ENCODE assay signal across 8 cellular contexts in genomic region chr7:39353615-39354376, GRCh38.
DNase-seq lines count a peak whose midpoint lies in the region; ATAC-seq and TF ChIP-seq lines count a peak whose summit lies in the region.

No MANE protein-coding gene starts in this region.

- peak overlapping the region; percentile 36 for H3K4me3 ChIP-seq in HUES6 (ENCODE audit: low read depth, low read length)
- H3K4me3 ChIP-seq in sigmoid colon = no peak overlapping the region

- H3K36me3 Mint-ChIP-seq in activated naive CD4-positive, alpha-beta T cell treated with anti-CD3 and anti-CD28 coated beads for 36 hours (ENCODE audit: low read depth) = no peaks in the 10 kb centered on the region
- H3K36me3 Mint-ChIP-seq in activated T-cell treated with anti-CD3 and anti-CD28 coated beads, Interleukin-2, amount 50 U/mL, for 24 hours (ENCODE audit: low read depth) = no peaks in the 10 kb centered on the region

- H3K36me3 ChIP-seq in HUES6 (ENCODE audit: control insufficient read depth, insufficient read depth, low read length) = no peaks in the 10 kb centered on the region
- H3K36me3 ChIP-seq in sigmoid colon = no peaks in the 10 kb centered on the region

- peaks cover 4% of the 10 kb centered on the region for H3K4me1 Mint-ChIP-seq in activated naive CD4-positive, alpha-beta T cell treated with anti-CD3 and anti-CD28 coated beads for 36 hours (ENCODE audit: low read depth)
- H3K4me1 Mint-ChIP-seq in activated T-cell treated with anti-CD3 and anti-CD28 coated beads, Interleukin-2, amount 50 U/mL, for 24 hours (ENCODE audit: low read depth) = peaks cover 9% of the 10 kb centered on the region

- ATAC-seq in SK-N-SH treated with all-trans-retinoic acid at 6 μM for 48 hours = peak; percentile 92
- ATAC-seq in GM21529 (IDR thresholded peaks at IDR 0.05; ENCODE audit: unreplicated experiment) = no peak
- ATAC-seq in HG03039 (IDR thresholded peaks at IDR 0.05; ENCODE audit: unreplicated experiment) = no peak

- no peaks in the 10 kb centered on the region for H3K27me3 Mint-ChIP-seq in activated naive CD4-positive, alpha-beta T cell treated with anti-CD3 and anti-CD28 coated beads for 36 hours (ENCODE audit: low read depth)
- no peaks in the 10 kb centered on the region for H3K27me3 Mint-ChIP-seq in activated T-cell treated with anti-CD3 and anti-CD28 coated beads, Interleukin-2, amount 50 U/mL, for 24 hours

- TF ChIP-seq EP300 in sigmoid colon (IDR thresholded peaks at IDR 0.05) = no peak

- intact Hi-C loops in sigmoid colon (cut with DNase I) = no loop called here
- intact Hi-C loops in activated naive CD4-positive, alpha-beta T cell treated with anti-CD3 and anti-CD28 coated beads for 36 hours (cut with micrococcal nuclease) = loop anchor here (10.0 kb wide), 1 partner anchor 559 kb away; no protein-coding TSS in a partner anchor

- CTCF ChIA-PET in activated naive CD4-positive, alpha-beta T cell treated with anti-CD3 and anti-CD28 coated beads for 36 hours (lab: Charles Lee) = no interaction called here

- no peak for TF ChIP-seq CTCF in sigmoid colon (IDR thresholded peaks at IDR 0.05)

- WGBS in sigmoid colon, 2 donors = 70 to 72% methylated on average over 17 of the region's 17 CpGs

- H3K4me1 ChIP-seq in HUES6 (ENCODE audit: control insufficient read depth, insufficient read depth, low read length) (peaks cover 49% of the 10 kb centered on the region), sigmoid colon (peaks cover 0 to 17% (median 17%) of the 10 kb centered on the region in 4 donors)

- peak overlapping the region; percentile 59 for H3K9ac ChIP-seq in HUES6 (ENCODE audit: low read length)

- H3K9me3 Mint-ChIP-seq in activated naive CD4-positive, alpha-beta T cell treated with anti-CD3 and anti-CD28 coated beads for 36 hours = no peaks in the 10 kb centered on the region
- H3K9me3 Mint-ChIP-seq in activated T-cell treated with anti-CD3 and anti-CD28 coated beads, Interleukin-2, amount 50 U/mL, for 24 hours = no peaks in the 10 kb centered on the region

- H3K27ac Mint-ChIP-seq in activated naive CD4-positive, alpha-beta T cell treated with anti-CD3 and anti-CD28 coated beads for 36 hours = no peak overlapping the region
- H3K27ac Mint-ChIP-seq in activated T-cell treated with anti-CD3 and anti-CD28 coated beads, Interleukin-2, amount 50 U/mL, for 24 hours = no peak overlapping the region

- H3K4me3 Mint-ChIP-seq in activated naive CD4-positive, alpha-beta T cell treated with anti-CD3 and anti-CD28 coated beads for 36 hours = no peak overlapping the region
- H3K4me3 Mint-ChIP-seq in activated T-cell treated with anti-CD3 and anti-CD28 coated beads, Interleukin-2, amount 50 U/mL, for 24 hours = no peak overlapping the region

- TF ChIP-seq POLR2A in sigmoid colon (IDR thresholded peaks at IDR 0.05) = no peak

- H3K9me3 ChIP-seq in HUES6 (ENCODE audit: control insufficient read depth, insufficient read depth, low read depth, low read length) (no peaks in the 10 kb centered on the region), sigmoid colon (no peaks in the 10 kb centered on the region)

- DNase-seq in iPS DF 4.7 (ENCODE audit: extremely low read depth, low spot score) = peak; percentile 14
- peak; percentile 76 for DNase-seq in sigmoid colon
- no peak for DNase-seq in activated naive CD4-positive, alpha-beta T cell treated with anti-CD3 and anti-CD28 coated beads for 36 hours
- DNase-seq in activated T-cell treated with anti-CD3 and anti-CD28 coated beads, Interleukin-2, amount 50 U/mL, for 24 hours = no peak

- peak overlapping the region; percentile 78 for H3K27ac ChIP-seq in HUES6 (ENCODE audit: low read depth, low read length)
- H3K27ac ChIP-seq in sigmoid colon = peak overlapping the region in 3 of 4 donors; percentile 1 to 39 (median 34)

- H3K27me3 ChIP-seq in HUES6 (ENCODE audit: control insufficient read depth, insufficient read depth, low read length) = no peaks in the 10 kb centered on the region
- no peaks in the 10 kb centered on the region for H3K27me3 ChIP-seq in sigmoid colon

TF ChIP-seq in SK-N-SH treated with all-trans-retinoic acid at 6 μM for 48 hours, 23 proteins besides CTCF, POLR2A, EP300 and RAD21 (continues in another document):
- TF ChIP-seq GLIS3 (CRISPR knock-in tag; IDR thresholded peaks at IDR 0.05) (no peak), POU6F1 (CRISPR knock-in tag; IDR thresholded peaks at IDR 0.05; ENCODE audit: borderline replicate concordance, low read depth) (no peak), ZFP30 (CRISPR knock-in tag; IDR thresholded peaks at IDR 0.05) (no peak), ZFP3 (CRISPR knock-in tag; IDR thresholded peaks at IDR 0.05) (no peak), ARNTL (CRISPR knock-in tag; IDR thresholded peaks at IDR 0.05; ENCODE audit: borderline replicate concordance, low read depth) (no peak), RARB (CRISPR knock-in tag; IDR thresholded peaks at IDR 0.05) (no peak), OSR1 (CRISPR knock-in tag; IDR thresholded peaks at IDR 0.05) (no peak), ESRRG (CRISPR knock-in tag; IDR thresholded peaks at IDR 0.05) (no peak), SNAI2 (CRISPR knock-in tag; IDR thresholded peaks at IDR 0.05) (no peak), ZC3H10 (CRISPR knock-in tag; IDR thresholded peaks at IDR 0.05) (no peak), ISL1 (CRISPR knock-in tag; IDR thresholded peaks at IDR 0.05) (peak; percentile 48; the same call in 1 of the 2 replicates), PPARA (CRISPR knock-in tag; IDR thresholded peaks at IDR 0.05; ENCODE audit: borderline replicate concordance) (no peak), ZNF70 (CRISPR knock-in tag; IDR thresholded peaks at IDR 0.05) (no peak), PATZ1 (CRISPR knock-in tag; IDR thresholded peaks at IDR 0.05; ENCODE audit: borderline replicate concordance) (no peak), CSDC2 (CRISPR knock-in tag; IDR thresholded peaks at IDR 0.05) (no peak), BACH2 (CRISPR knock-in tag; IDR thresholded peaks at IDR 0.05; ENCODE audit: borderline replicate concordance) (no peak), TCF4 (CRISPR knock-in tag; IDR thresholded peaks at IDR 0.05; ENCODE audit: borderline replicate concordance) (peak; percentile 63; the same call in 1 of the 2 replicates), ZNF565 (CRISPR knock-in tag; conservative IDR thresholded peaks at IDR 0.05; ENCODE audit: low read depth) (no peak), CREB5 (CRISPR knock-in tag; IDR thresholded peaks at IDR 0.05; ENCODE audit: low read depth) (no peak), ZNF8 (CRISPR knock-in tag; IDR thresholded peaks at IDR 0.05) (no peak)
- TF ChIP-seq, protein P1, sequence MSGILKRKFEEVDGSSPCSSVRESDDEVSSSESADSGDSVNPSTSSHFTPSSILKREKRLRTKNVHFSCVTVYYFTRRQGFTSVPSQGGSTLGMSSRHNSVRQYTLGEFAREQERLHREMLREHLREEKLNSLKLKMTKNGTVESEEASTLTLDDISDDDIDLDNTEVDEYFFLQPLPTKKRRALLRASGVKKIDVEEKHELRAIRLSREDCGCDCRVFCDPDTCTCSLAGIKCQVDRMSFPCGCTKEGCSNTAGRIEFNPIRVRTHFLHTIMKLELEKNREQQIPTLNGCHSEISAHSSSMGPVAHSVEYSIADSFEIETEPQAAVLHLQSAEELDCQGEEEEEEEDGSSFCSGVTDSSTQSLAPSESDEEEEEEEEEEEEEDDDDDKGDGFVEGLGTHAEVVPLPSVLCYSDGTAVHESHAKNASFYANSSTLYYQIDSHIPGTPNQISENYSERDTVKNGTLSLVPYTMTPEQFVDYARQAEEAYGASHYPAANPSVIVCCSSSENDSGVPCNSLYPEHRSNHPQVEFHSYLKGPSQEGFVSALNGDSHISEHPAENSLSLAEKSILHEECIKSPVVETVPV (CRISPR knock-in tag; IDR thresholded peaks at IDR 0.05) = no peak

Comparison
In these comparisons a context has a peak if more than half of its experiments do, and no peak if none do; other contexts are left out.
1. DNase-seq: peak in iPS DF 4.7 (single experiment) and sigmoid colon (single experiment); none in activated naive CD4-positive, alpha-beta T cell treated with anti-CD3 and anti-CD28 coated beads for 36 hours (single experiment) and activated T-cell treated with anti-CD3 and anti-CD28 coated beads, Interleukin-2, amount 50 U/mL, for 24 hours (single experiment).